11 cellular contexts compared by ENCODE assay signal in genomic region chr15:88954431-88955277, GRCh38. TPM values are rescaled to one million over a fixed set of nuclear protein-coding genes. Genes with fewer than 3 reads are reported as not detected.
DNase-seq lines count a peak whose midpoint lies in the region; ATAC-seq and TF ChIP-seq lines count a peak whose summit lies in the region.
"Had no signal": no experiment of that assay in that cellular context is flagged by ENCODE, and none has a peak within 500 bp of the region (broad histone marks: within the 10 kb centered on the region; RNA-seq: fewer than 3 reads in every experiment).

No MANE protein-coding gene starts in this region.

- intact Hi-C loops in OCI-LY7 (cut with micrococcal nuclease; ENCODE audit: unreplicated experiment), result no loop called here

- no peaks in the 10 kb centered on the region for H3K79me2 ChIP-seq in OCI-LY7 (ENCODE audit: insufficient read depth, low read depth, low read length)

- peak overlapping the region; percentile 18; the same call in 1 of the 2 replicates for H2AFZ ChIP-seq in OCI-LY7 (ENCODE audit: low read length)

- no peaks in the 10 kb centered on the region for H3K4me1 ChIP-seq in OCI-LY7 (ENCODE audit: insufficient read depth, low read length, poor library complexity, severe bottlenecking)

- no peak overlapping the region for H3K27ac ChIP-seq in OCI-LY7 (ENCODE audit: low read depth, low read length, poor library complexity, severe bottlenecking)
- H3K27ac ChIP-seq: SK-N-MC, skin epidermis had no signal

- no peak overlapping the region for H3K4me3 ChIP-seq in OCI-LY7 (ENCODE audit: low read depth, low read length, poor library complexity, severe bottlenecking)
- H3K4me3 ChIP-seq: SK-N-MC, skin epidermis had no signal

- no peaks in the 10 kb centered on the region for H3K36me3 ChIP-seq in OCI-LY7 (ENCODE audit: insufficient read depth, low read length)

- ATAC-seq in GM19324 (IDR thresholded peaks at IDR 0.05; ENCODE audit: low FRiP score, unreplicated experiment), result no peak
- no peak for ATAC-seq in GM19467 (IDR thresholded peaks at IDR 0.05; ENCODE audit: unreplicated experiment)

- BruUV-seq in OCI-LY7 (replicated peaks; lab: Mats Ljungman, UMichigan), result no TSS peak

- H3K4me2 ChIP-seq in OCI-LY7 (ENCODE audit: low read length), result peak overlapping the region; percentile 19; the same call in 1 of the 2 replicates

- peak; percentile 76 for DNase-seq in GM03348 (ENCODE audit: low spot score)
- peak; percentile 45 for DNase-seq in OCI-LY7 (ENCODE audit: low spot score)
- DNase-seq in globus pallidus (ENCODE audit: low spot score), result peak; percentile 74
- DNase-seq in putamen (ENCODE audit: low spot score), result peak; percentile 76
- no peak for DNase-seq in NCI-H2227 treated with DMSO at 0.1 percent for 48 hours (lab: John Stamatoyannopoulos, UW)
- no peak for DNase-seq in NCI-H446 treated with DMSO at 0.1 percent for 48 hours (lab: John Stamatoyannopoulos, UW)
- DNase-seq: stimulated activated naive B cell treated with anti-CD40 and anti-IgM and Interleukin-4, amounts not matched to agents 10 μg/mL and 1 μg/mL and 100 μg/mL, for 72 hours had no signal

- H4K20me1 ChIP-seq in OCI-LY7 (ENCODE audit: insufficient read depth, low read length), result no peaks in the 10 kb centered on the region

- TF ChIP-seq CTCF in OCI-LY7 (conservative IDR thresholded peaks at IDR 0.05; ENCODE audit: low read length), result no peak

- CTCF ChIA-PET in OCI-LY7 (lab: Charles Lee; ENCODE audit: unreplicated experiment), result no interaction called here

- no peaks in the 10 kb centered on the region for H3K9me2 ChIP-seq in OCI-LY7 (ENCODE audit: insufficient read depth, low read length)

- POLR2A ChIA-PET in OCI-LY7 (lab: Charles Lee), result interaction anchor here (1.1 kb wide), 1 partner anchor 25 kb away, joined by 3 read pairs; no protein-coding TSS in a partner anchor

- H3K9me3 ChIP-seq in OCI-LY7 (ENCODE audit: low read length), result no peaks in the 10 kb centered on the region

RNA-seq across cellular contexts. Expression of gene MFGE8, which starts 41.5 kb away (rescaled TPM):
- 9.8 and 11.8 TPM in 2 replicates for total RNA-seq in OCI-LY7 (2014; rRNA removed; shearing (Covaris generic))
- 70.4 and 78.7 TPM in 2 replicates for total RNA-seq in OCI-LY7 (2022)

RNA-seq across cellular contexts. Expression of gene HAPLN3, which starts 59.3 kb away (rescaled TPM):
- 0.26 and 0.98 TPM in 2 replicates for total RNA-seq in OCI-LY7 (2014; rRNA removed; shearing (Covaris generic))
- 0.93 and 2.0 TPM in 2 replicates for total RNA-seq in OCI-LY7 (2022)

Comparison
In these comparisons a context has a peak if more than half of its experiments do, and no peak if none do; other contexts are left out.
1. DNase-seq: peak in GM03348 (single experiment), OCI-LY7 (single experiment), globus pallidus (single experiment) and putamen (single experiment); none in NCI-H2227 treated with DMSO at 0.1 percent for 48 hours (single experiment) and NCI-H446 treated with DMSO at 0.1 percent for 48 hours (single experiment).